Comparison of ENCODE assay signal across 20 cellular contexts in genomic region chr6:47729457-47729856, GRCh38. TPM values are rescaled to one million over a fixed set of nuclear protein-coding genes. Genes with fewer than 3 reads are reported as not detected.
DNase-seq lines count a peak whose midpoint lies in the region; ATAC-seq, FAIRE-seq and TF ChIP-seq lines count a peak whose summit lies in the region.
"Had no signal": no experiment of that assay in that cellular context is flagged by ENCODE, and none has a peak within 500 bp of the region (broad histone marks: within the 10 kb centered on the region; RNA-seq: fewer than 3 reads in every experiment).

No MANE protein-coding gene starts in this region.

- H3K14ac ChIP-seq in neuronal stem cell (ENCODE audit: low read length): peak overlapping the region; percentile 17

- no peak for TF ChIP-seq POLR2A in lower leg skin (IDR thresholded peaks at IDR 0.05)

- no peaks in the 10 kb centered on the region for H3K27me3 Mint-ChIP-seq in activated T-cell treated with anti-CD3 and anti-CD28 coated beads, Interleukin-2, amount 50 U/mL, for 72 hours (ENCODE audit: low read depth)

- no peak overlapping the region for H3K27ac Mint-ChIP-seq in activated T-cell treated with anti-CD3 and anti-CD28 coated beads, Interleukin-2, amount 50 U/mL, for 72 hours
- H3K27ac Mint-ChIP-seq: CD4-positive, alpha-beta memory T cell; H9 had no signal

- H3K36me3 ChIP-seq in bronchial epithelial cell (ENCODE audit: control insufficient read depth, insufficient read depth, low read length) (no peaks in the 10 kb centered on the region), neuronal stem cell (replicated peaks in 1 of 2; ENCODE audit: control insufficient read depth in 2 of 2, insufficient read depth in 2 of 2, low read length in 2 of 2) (no peaks in the 10 kb centered on the region)

- H2AK5ac ChIP-seq in neuronal stem cell (ENCODE audit: low read depth, low read length): no peak overlapping the region

- no peak overlapping the region for H2BK120ac ChIP-seq in neuronal stem cell (ENCODE audit: low read depth, low read length)

- no peak overlapping the region for H2AFZ ChIP-seq in neuronal stem cell (ENCODE audit: low read length)

- intact Hi-C loops in lower leg skin (cut with DNase I; ENCODE audit: low total_unique reads): no loop called here

- no peak overlapping the region for H3K4me2 ChIP-seq in neuronal stem cell (ENCODE audit: insufficient read depth, low read length, poor library complexity, severe bottlenecking)

- no peak for DNase-seq in activated T-cell treated with anti-CD3 and anti-CD28 coated beads, Interleukin-2, amount 50 U/mL, for 72 hours
- no peak for DNase-seq in activated T-cell treated with anti-CD3 and anti-CD28 coated beads, Interleukin-2, amount 50 U/mL, for 1 hour
- DNase-seq in M059J (ENCODE audit: low read depth): peak; percentile 57
- DNase-seq in bronchial epithelial cell (ENCODE audit: low read depth): peak; percentile 30
- DNase-seq in neuronal stem cell (ENCODE audit: low spot score): no peak
- DNase-seq in NCI-H2196 (lab: John Stamatoyannopoulos, UW; ENCODE audit: unreplicated experiment): no peak
- DNase-seq in lower leg skin (ENCODE audit: low spot score in 2 of 2): no peak
- DNase-seq: CD4-positive, alpha-beta memory T cell; H9; KBM-7; NCI-H1417; NCI-H187; NCI-H345; NCI-H524 treated with DMSO at 0.1 percent for 48 hours; SHP77 had no signal

- H3K27me3 ChIP-seq in bronchial epithelial cell (ENCODE audit: control insufficient read depth, insufficient read depth, low read length) (no peaks in the 10 kb centered on the region), neuronal stem cell (ENCODE audit: control insufficient read depth in 3 of 3, insufficient read depth in 3 of 3, low read depth in 1 of 3, low read length in 3 of 3) (no peaks in the 10 kb centered on the region)

- H3K27ac ChIP-seq in neuronal stem cell (replicated peaks; ENCODE audit: low read length): no peak overlapping the region

- no peak overlapping the region for H2BK15ac ChIP-seq in neuronal stem cell (ENCODE audit: low read length)

- no peak overlapping the region for H4K91ac ChIP-seq in neuronal stem cell (ENCODE audit: low read depth, low read length, poor library complexity)

- peak overlapping the region; percentile 23 for H3K23ac ChIP-seq in neuronal stem cell (ENCODE audit: low read depth, low read length, poor library complexity)

- no peak overlapping the region for H3K9ac ChIP-seq in neuronal stem cell (ENCODE audit: low read depth, low read length, poor library complexity)

- no peak overlapping the region for H3K4me3 Mint-ChIP-seq in activated T-cell treated with anti-CD3 and anti-CD28 coated beads, Interleukin-2, amount 50 U/mL, for 72 hours
- H3K4me3 Mint-ChIP-seq: CD4-positive, alpha-beta memory T cell; H9 had no signal

- ATAC-seq in activated T-cell treated with anti-CD3 and anti-CD28 coated beads, Interleukin-2, amount 50 U/mL, for 72 hours (replicated peaks in 1 of 2): peak; percentile 35 to 39
- ATAC-seq in HG03439 (IDR thresholded peaks at IDR 0.05; ENCODE audit: unreplicated experiment): no peak
- ATAC-seq: GM12878, HepG2 had no signal

- no peaks in the 10 kb centered on the region for H3K9me3 ChIP-seq in neuronal stem cell (replicated peaks in 1 of 2; ENCODE audit: control insufficient read depth in 2 of 2, insufficient read depth in 1 of 2, low read depth in 1 of 2, low read length in 2 of 2)

- no peak for FAIRE-seq in bronchial epithelial cell (lab: Jason Lieb, UNC)
- FAIRE-seq: A204.1, GM12878, HepG2 had no signal

- H3K4me3 ChIP-seq in bronchial epithelial cell (ENCODE audit: low read depth, low read length) (no peak overlapping the region), neuronal stem cell (ENCODE audit: low read length in 2 of 2) (no peak overlapping the region), lower leg skin (ENCODE audit: low read depth, poor library complexity, severe bottlenecking) (no peak overlapping the region)
- H3K4me3 ChIP-seq: GM12878 had no signal

- no peak overlapping the region for H3K4ac ChIP-seq in neuronal stem cell (ENCODE audit: low read length)

- no peaks in the 10 kb centered on the region for H3K9me3 Mint-ChIP-seq in activated T-cell treated with anti-CD3 and anti-CD28 coated beads, Interleukin-2, amount 50 U/mL, for 72 hours
- H3K9me3 Mint-ChIP-seq: H9 had no signal

- no peak overlapping the region for H2BK5ac ChIP-seq in neuronal stem cell (ENCODE audit: low read length)

- no peak overlapping the region for H3K18ac ChIP-seq in neuronal stem cell (ENCODE audit: low read length)

- WGBS in neuronal stem cell (ENCODE audit: extremely low coverage in 2 of 2, insufficient read length in 2 of 2, insufficient replicate concordance in 1 of 2), 2 donors: no CpG with 5 or more reads among the region's 1 CpG
- 82 to 93% methylated on average over 1 of the region's 1 CpG for WGBS in lower leg skin, 2 donors

- H4K8ac ChIP-seq in neuronal stem cell (ENCODE audit: low read depth, low read length): no peak overlapping the region

- H3K4me1 ChIP-seq in neuronal stem cell (ENCODE audit: control insufficient read depth in 2 of 2, insufficient read depth in 1 of 2, low read depth in 1 of 2, low read length in 2 of 2): no peaks in the 10 kb centered on the region

- no peaks in the 10 kb centered on the region for H3K79me1 ChIP-seq in neuronal stem cell (ENCODE audit: low read depth, low read length)

- TF ChIP-seq CTCF in bronchial epithelial cell (IDR thresholded peaks at IDR 0.05; ENCODE audit: insufficient read depth, low read length, severe bottlenecking) (no peak), lower leg skin (IDR thresholded peaks at IDR 0.05) (no peak)

- H3K4me1 Mint-ChIP-seq in activated T-cell treated with anti-CD3 and anti-CD28 coated beads, Interleukin-2, amount 50 U/mL, for 72 hours (ENCODE audit: low read depth): peaks cover 18% of the 10 kb centered on the region

- H2BK12ac ChIP-seq in neuronal stem cell (ENCODE audit: low read length): no peak overlapping the region

- no peaks in the 10 kb centered on the region for H3K36me3 Mint-ChIP-seq in activated T-cell treated with anti-CD3 and anti-CD28 coated beads, Interleukin-2, amount 50 U/mL, for 72 hours (ENCODE audit: insufficient read depth in 2 of 2)
- H3K36me3 Mint-ChIP-seq: CD4-positive, alpha-beta memory T cell had no signal

RNA-seq across cellular contexts. Expression of gene ADGRF4, which starts 31.1 kb away (rescaled TPM):
- total RNA-seq in activated T-cell treated with anti-CD3 and anti-CD28 coated beads, Interleukin-2, amount 50 U/mL, for 72 hours: not detected
- 0.27 and 0.37 TPM in 2 replicates for total RNA-seq in M059J (2014; rRNA removed; shearing (Covaris generic))
- total RNA-seq in bronchial epithelial cell: 17.9 and 31.5 TPM in 2 replicates
- polyA plus RNA-seq in neuronal stem cell (2013, experiment 1 of 2): not detected
- polyA plus RNA-seq in neuronal stem cell (2013, experiment 2 of 2): not detected
- total RNA-seq in lower leg skin: 10 to 100 TPM; 53.5 to 60.1 (median 58.3) TPM
- total RNA-seq: CD4-positive, alpha-beta memory T cell; H9; HepG2 had no signal
- polyA plus RNA-seq: CD4-positive, alpha-beta memory T cell had no signal

RNA-seq across cellular contexts. Expression of gene OPN5, which starts 52.4 kb away (rescaled TPM):
- total RNA-seq in activated T-cell treated with anti-CD3 and anti-CD28 coated beads, Interleukin-2, amount 50 U/mL, for 72 hours: not detected
- total RNA-seq in M059J (2014; rRNA removed; shearing (Covaris generic)): not detected in 2 replicates
- not detected in 2 replicates for total RNA-seq in bronchial epithelial cell
- 0.01 TPM for polyA plus RNA-seq in neuronal stem cell (2013, experiment 1 of 2)
- not detected for polyA plus RNA-seq in neuronal stem cell (2013, experiment 2 of 2)
- not detected for total RNA-seq in lower leg skin
- total RNA-seq: CD4-positive, alpha-beta memory T cell; GM12878; H9; HepG2 had no signal
- polyA plus RNA-seq: BJ; CD4-positive, alpha-beta memory T cell; GM12878; HepG2 had no signal

Comparison
In these comparisons a context has a peak if more than half of its experiments do, and no peak if none do; other contexts are left out.
1. DNase-seq: peak in M059J (single experiment) and bronchial epithelial cell (single experiment); none in activated T-cell treated with anti-CD3 and anti-CD28 coated beads, Interleukin-2, amount 50 U/mL, for 72 hours (0 of 2), activated T-cell treated with anti-CD3 and anti-CD28 coated beads, Interleukin-2, amount 50 U/mL, for 1 hour (single experiment), neuronal stem cell (single experiment), NCI-H2196 (single experiment) and lower leg skin (0 of 2).
2. RNA of gene ADGRF4, which starts 31.1 kb away (total RNA-seq): 53.5 to 60.1 TPM in lower leg skin and 17.9 to 31.5 TPM in bronchial epithelial cell; 0.27 to 0.37 TPM in M059J and not detected in activated T-cell treated with anti-CD3 and anti-CD28 coated beads, Interleukin-2, amount 50 U/mL, for 72 hours; every median in the first group is over 10 times any median in the second.